ENCODE assay signal across 19 cellular contexts in genomic region chr5:14512574-14512973, GRCh38.
A peak's percentile ranks its signal among the peaks of the same experiment; 100 is the strongest.
DNase-seq lines count a peak whose midpoint lies in the region; ATAC-seq and TF ChIP-seq lines count a peak whose summit lies in the region.
"Had no signal": no experiment of that assay in that cellular context is flagged by ENCODE, and none has a peak within 500 bp of the region (broad histone marks: within the 10 kb centered on the region; RNA-seq: fewer than 3 reads in every experiment).

No MANE protein-coding gene starts in this region.

- no peak for TF ChIP-seq RAD21 in SK-N-SH (IDR thresholded peaks at IDR 0.05; ENCODE audit: low read length)

- CTCF ChIA-PET in SK-N-SH (lab: Yijun Ruan, JAX): no interaction called here
- CTCF ChIA-PET in Panc1 (lab: Charles Lee): no interaction called here

- peaks cover 27% of the 10 kb centered on the region for H4K20me1 ChIP-seq in SK-N-SH (ENCODE audit: insufficient read depth)

- POLR2A ChIA-PET in SK-N-SH (lab: Yijun Ruan, JAX) (no interaction called here), Panc1 (lab: Charles Lee) (no interaction called here)

- no peak overlapping the region for H2AFZ ChIP-seq in SK-N-SH (ENCODE audit: low read depth)
- H2AFZ ChIP-seq: GM23248 had no signal

- H3K4me3 ChIP-seq in SK-N-SH (ENCODE audit: low read depth in 2 of 2, low read length in 1 of 2): no peak overlapping the region
- H3K4me3 ChIP-seq in Panc1 (ENCODE audit: low read depth in 2 of 2, low read length in 2 of 2): no peak overlapping the region
- H3K4me3 ChIP-seq: A549, GM23248 had no signal

- H3K4me1 ChIP-seq in SK-N-SH (ENCODE audit: control insufficient read depth in 1 of 2, insufficient read depth in 2 of 2, low read depth in 1 of 2, low read length in 1 of 2): no peaks in the 10 kb centered on the region
- no peaks in the 10 kb centered on the region for H3K4me1 ChIP-seq in Panc1 (ENCODE audit: control insufficient read depth, insufficient read depth, low read length)
- H3K4me1 ChIP-seq: A549, Caco-2 had no signal

- H3K36me3 ChIP-seq in SK-N-SH (replicated peaks in 1 of 2; ENCODE audit: control insufficient read depth in 1 of 2, insufficient read depth in 2 of 2, low read length in 1 of 2) (peaks cover 14 to 23% of the 10 kb centered on the region in 2 experiments), Panc1 (ENCODE audit: control insufficient read depth, insufficient read depth, low read length) (peaks cover 8% of the 10 kb centered on the region; the same call in 1 of the 2 replicates)

- TF ChIP-seq EP300 in SK-N-SH (IDR thresholded peaks at IDR 0.05; ENCODE audit: borderline replicate concordance in 1 of 2, low read depth in 1 of 2, low read length in 1 of 2): no peak

- no peak for TF ChIP-seq POLR2A in GM18505 (IDR thresholded peaks at IDR 0.05; ENCODE audit: borderline replicate concordance, extremely low read depth, insufficient read depth, insufficient read length)

- H3K27ac ChIP-seq in SK-N-SH (ENCODE audit: low read depth in 2 of 2, low read length in 1 of 2) (no peak overlapping the region), Panc1 (ENCODE audit: low read length) (no peak overlapping the region)
- H3K27ac ChIP-seq: 22Rv1, A549, C4-2B, GM23248, HL-60 had no signal

- in situ Hi-C loops in Panc1 (cut with HindIII; ENCODE audit: low pct_unique_long_range_greater_than_20kb, low sequenced_read_pairs): no loop called here

- intact Hi-C loops in Panc1 (cut with micrococcal nuclease; ENCODE audit: unreplicated experiment): loop anchor here (2.0 kb wide), 1 partner anchor 136 kb away; no protein-coding TSS in a partner anchor

- BruUV-seq in Panc1 (replicated peaks; lab: Mats Ljungman, UMichigan): no TSS peak

- H3K4me2 ChIP-seq in SK-N-SH: no peak overlapping the region
- H3K4me2 ChIP-seq: A549 had no signal

- H3K79me2 ChIP-seq in SK-N-SH (ENCODE audit: insufficient read depth): no peaks in the 10 kb centered on the region

- no peaks in the 10 kb centered on the region for H3K9me3 ChIP-seq in SK-N-SH
- H3K9me3 ChIP-seq in Panc1 (ENCODE audit: control insufficient read depth, insufficient read depth, low read depth, low read length): no peaks in the 10 kb centered on the region
- H3K9me3 ChIP-seq: Caco-2 had no signal

- 71% methylated on average over 7 of the region's 7 CpGs for WGBS in SK-N-SH (ENCODE audit: low lambda C conversion rate)

- ATAC-seq in SK-N-SH treated with all-trans-retinoic acid at 6 μM for 48 hours: peak; percentile 11
- 0 out of 2 replicates have a peak, but pooled peaks have one; percentile 30 for ATAC-seq in Panc1
- no peak for ATAC-seq in GM18505 (IDR thresholded peaks at IDR 0.05; ENCODE audit: unreplicated experiment)
- ATAC-seq in GM18520 (IDR thresholded peaks at IDR 0.05; ENCODE audit: unreplicated experiment): no peak
- ATAC-seq: A549 had no signal

- no peaks in the 10 kb centered on the region for H3K9me2 ChIP-seq in SK-N-SH

- DNase-seq in DMS 273 (lab: John Stamatoyannopoulos, UW; ENCODE audit: unreplicated experiment): peak; percentile 19
- no peak for DNase-seq in DMS 273 treated with DMSO at 0.1 percent for 48 hours (lab: John Stamatoyannopoulos, UW)
- DNase-seq in SK-N-SH: no peak
- no peak for DNase-seq in Panc1 (ENCODE audit: low read depth, low spot score)
- DNase-seq in SIG-M5 treated with dmso at 0.1 percent for 504 hours (lab: John Stamatoyannopoulos, UW; ENCODE audit: unreplicated experiment): no peak
- DNase-seq: AML-193; CD4-positive, alpha-beta T cell; DMS79 treated with DMSO at 0.1 percent for 48 hours; GF-D8; HCEC 1CT had no signal

- no peak overlapping the region for H3K9ac ChIP-seq in SK-N-SH
- H3K9ac ChIP-seq: GM23248 had no signal

- TF ChIP-seq CTCF in SK-N-SH (IDR thresholded peaks at IDR 0.05) (no peak), Panc1 (IDR thresholded peaks at IDR 0.05) (no peak)

- H3F3A ChIP-seq in SK-N-SH (replicated peaks; ENCODE audit: insufficient read depth): peaks cover 44% of the 10 kb centered on the region

- no peaks in the 10 kb centered on the region for H3K27me3 ChIP-seq in SK-N-SH (ENCODE audit: insufficient read depth)
- H3K27me3 ChIP-seq in Panc1 (ENCODE audit: control insufficient read depth, insufficient read depth, low read length): no peaks in the 10 kb centered on the region

TF ChIP-seq in SK-N-SH treated with all-trans-retinoic acid at 6 μM for 48 hours, 23 proteins besides CTCF, POLR2A, EP300 and RAD21 (continues in another document):
- TF ChIP-seq ARNTL (CRISPR knock-in tag; IDR thresholded peaks at IDR 0.05; ENCODE audit: borderline replicate concordance, low read depth): no peak
- no peak for TF ChIP-seq ZFP3 (CRISPR knock-in tag; IDR thresholded peaks at IDR 0.05)
- no peak for TF ChIP-seq TCF4 (CRISPR knock-in tag; IDR thresholded peaks at IDR 0.05; ENCODE audit: borderline replicate concordance)
- no peak for TF ChIP-seq ESRRG (CRISPR knock-in tag; IDR thresholded peaks at IDR 0.05)
- no peak for TF ChIP-seq ZFP30 (CRISPR knock-in tag; IDR thresholded peaks at IDR 0.05)
- no peak for TF ChIP-seq ZNF70 (CRISPR knock-in tag; IDR thresholded peaks at IDR 0.05)
- TF ChIP-seq, protein P1, sequence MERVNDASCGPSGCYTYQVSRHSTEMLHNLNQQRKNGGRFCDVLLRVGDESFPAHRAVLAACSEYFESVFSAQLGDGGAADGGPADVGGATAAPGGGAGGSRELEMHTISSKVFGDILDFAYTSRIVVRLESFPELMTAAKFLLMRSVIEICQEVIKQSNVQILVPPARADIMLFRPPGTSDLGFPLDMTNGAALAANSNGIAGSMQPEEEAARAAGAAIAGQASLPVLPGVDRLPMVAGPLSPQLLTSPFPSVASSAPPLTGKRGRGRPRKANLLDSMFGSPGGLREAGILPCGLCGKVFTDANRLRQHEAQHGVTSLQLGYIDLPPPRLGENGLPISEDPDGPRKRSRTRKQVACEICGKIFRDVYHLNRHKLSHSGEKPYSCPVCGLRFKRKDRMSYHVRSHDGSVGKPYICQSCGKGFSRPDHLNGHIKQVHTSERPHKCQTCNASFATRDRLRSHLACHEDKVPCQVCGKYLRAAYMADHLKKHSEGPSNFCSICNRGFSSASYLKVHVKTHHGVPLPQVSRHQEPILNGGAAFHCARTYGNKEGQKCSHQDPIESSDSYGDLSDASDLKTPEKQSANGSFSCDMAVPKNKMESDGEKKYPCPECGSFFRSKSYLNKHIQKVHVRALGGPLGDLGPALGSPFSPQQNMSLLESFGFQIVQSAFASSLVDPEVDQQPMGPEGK (CRISPR knock-in tag; IDR thresholded peaks at IDR 0.05; ENCODE audit: borderline replicate concordance): no peak
- no peak for TF ChIP-seq ZNF8 (CRISPR knock-in tag; IDR thresholded peaks at IDR 0.05)
- TF ChIP-seq RARB (CRISPR knock-in tag; IDR thresholded peaks at IDR 0.05): no peak
- no peak for TF ChIP-seq TOX (CRISPR knock-in tag; IDR thresholded peaks at IDR 0.05; ENCODE audit: borderline replicate concordance)

TF ChIP-seq in SK-N-SH, 30 proteins besides CTCF, POLR2A, EP300 and RAD21:
- TF ChIP-seq SIN3A (IDR thresholded peaks at IDR 0.05; ENCODE audit: borderline replicate concordance, low read depth, low read length) (no peak), CHD2 (IDR thresholded peaks at IDR 0.05; ENCODE audit: low read length, partially characterized antibody) (no peak), GABPA (IDR thresholded peaks at IDR 0.05; ENCODE audit: low read depth) (no peak), RXRA (IDR thresholded peaks at IDR 0.05; ENCODE audit: borderline replicate concordance, low read depth) (no peak), ELF1 (IDR thresholded peaks at IDR 0.05) (no peak), NRF1 (IDR thresholded peaks at IDR 0.05; ENCODE audit: low read depth, low read length) (no peak), ZBTB33 (IDR thresholded peaks at IDR 0.05; ENCODE audit: borderline replicate concordance, low read depth) (no peak), FOXJ3 (CRISPR knock-in tag; IDR thresholded peaks at IDR 0.05) (no peak), FOSL2 (IDR thresholded peaks at IDR 0.05; ENCODE audit: borderline replicate concordance, low read depth) (no peak), TCF12 (IDR thresholded peaks at IDR 0.05) (no peak), TAF1 (IDR thresholded peaks at IDR 0.05; ENCODE audit: borderline replicate concordance, low read depth, low read length) (no peak), MEF2A (IDR thresholded peaks at IDR 0.05; ENCODE audit: borderline replicate concordance, low read depth) (no peak)
- TF ChIP-seq, protein P2, sequence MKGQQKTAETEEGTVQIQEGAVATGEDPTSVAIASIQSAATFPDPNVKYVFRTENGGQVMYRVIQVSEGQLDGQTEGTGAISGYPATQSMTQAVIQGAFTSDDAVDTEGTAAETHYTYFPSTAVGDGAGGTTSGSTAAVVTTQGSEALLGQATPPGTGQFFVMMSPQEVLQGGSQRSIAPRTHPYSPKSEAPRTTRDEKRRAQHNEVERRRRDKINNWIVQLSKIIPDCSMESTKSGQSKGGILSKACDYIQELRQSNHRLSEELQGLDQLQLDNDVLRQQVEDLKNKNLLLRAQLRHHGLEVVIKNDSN (IDR thresholded peaks at IDR 0.05; ENCODE audit: borderline replicate concordance, low read depth): no peak

Comparison
In these comparisons a context has a peak if more than half of its experiments do, and no peak if none do; other contexts are left out.
1. ATAC-seq: peak in SK-N-SH treated with all-trans-retinoic acid at 6 μM for 48 hours (single experiment) and Panc1 (single experiment); none in GM18505 (single experiment) and GM18520 (single experiment).